In genomic region chr7:20417675-20418382, GRCh38 we compare ENCODE assay signal across 13 cellular contexts.
"Had no signal": no experiment of that assay in that cellular context is flagged by ENCODE, and none has a peak within 500 bp of the region (broad histone marks: within the 10 kb centered on the region; RNA-seq: fewer than 3 reads in every experiment).

No MANE protein-coding gene starts in this region.

- H3K27ac ChIP-seq: dorsolateral prefrontal cortex, prostate gland, right atrium auricular region, testis, tibial artery, upper lobe of left lung had no signal

- H3K4me1 ChIP-seq: prostate gland, right atrium auricular region, testis, tibial artery, upper lobe of left lung had no signal

- H3K4me3 ChIP-seq: dorsolateral prefrontal cortex, lung, prostate gland, right atrium auricular region, testis, tibial artery, upper lobe of left lung had no signal

- H3K27me3 ChIP-seq: dorsolateral prefrontal cortex, right atrium auricular region, testis, tibial artery, upper lobe of left lung had no signal

- ATAC-seq: left lobe of liver; stimulated activated memory B cell treated with anti-CD40 and anti-IgM and Interleukin-4, amounts not matched to agents 10 μg/mL and 1 μg/mL and 100 μg/mL, for 72 hours; stimulated activated naive CD8-positive, alpha-beta T cell treated with anti-CD3 and anti-CD28 coated beads, Interleukin-15, Interleukin-2, amounts not matched to agents 100 U/mL and 50 U/mL, for 24 hours had no signal

- H3K9me3 ChIP-seq: prostate gland, right atrium auricular region, testis, tibial artery, upper lobe of left lung had no signal

- H3K36me3 ChIP-seq: prostate gland, right atrium auricular region, tibial artery, upper lobe of left lung had no signal

- DNase-seq: dorsolateral prefrontal cortex; effector CD4-positive, alpha-beta T cell; naive thymus-derived CD4-positive, alpha-beta T cell; stimulated activated CD4-positive, alpha-beta T cell treated with anti-CD3 and anti-CD28 coated beads, Interleukin-4, amount 100 ng/mL, for 4 hours; stimulated activated naive CD8-positive, alpha-beta T cell treated with anti-CD3 and anti-CD28 coated beads, Interleukin-15, Interleukin-2, amounts not matched to agents 100 U/mL and 50 U/mL, for 24 hours; testis; tibial artery had no signal
